ENCODE assay signal across 8 cellular contexts in the genomic region with DNA sequence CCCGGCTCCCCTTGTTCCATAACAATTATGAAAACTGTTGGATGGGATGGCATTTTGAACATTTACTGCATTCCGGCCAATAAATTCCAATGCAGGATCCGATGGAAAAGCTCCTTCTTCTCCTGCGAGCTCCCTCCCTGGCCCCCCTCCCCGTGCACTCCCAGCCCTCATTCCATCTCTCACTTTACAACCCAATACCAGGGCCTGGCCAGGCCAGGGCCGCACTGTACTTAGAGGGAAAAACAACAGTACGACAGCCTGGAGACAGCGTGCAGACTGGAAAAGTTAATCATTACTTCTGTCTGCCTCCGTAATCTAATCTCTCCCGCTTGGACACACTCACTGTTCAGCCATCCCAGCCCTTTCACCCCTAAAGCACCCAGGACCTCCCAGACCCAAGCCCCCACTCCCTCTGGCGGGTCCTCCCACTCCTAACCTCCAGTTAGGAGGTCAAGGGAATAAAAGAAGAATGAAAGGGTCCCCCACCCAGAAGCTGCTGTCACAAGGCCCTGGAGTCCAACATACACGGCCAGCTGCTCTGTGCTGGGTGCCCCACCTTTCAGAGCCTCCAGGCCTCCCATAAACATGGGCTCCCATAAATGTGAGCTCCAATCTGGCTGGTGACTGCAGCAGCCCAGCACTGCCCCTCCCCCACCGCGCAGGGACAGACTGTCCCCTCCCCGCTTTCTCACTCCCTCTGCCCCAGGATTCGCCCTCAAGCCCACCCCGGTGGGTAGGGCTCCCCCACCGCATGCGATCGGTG. TPM values are rescaled to one million over a fixed set of nuclear protein-coding genes. Genes with fewer than 3 reads are reported as not detected.
DNase-seq lines count a peak whose midpoint lies in the region; ATAC-seq lines count a peak whose summit lies in the region.

No MANE protein-coding gene starts in this region.

- peaks cover 5% of the 10 kb centered on the region for H3K36me3 Mint-ChIP-seq in activated T-cell treated with anti-CD3 and anti-CD28 coated beads, Interleukin-2, amount 50 U/mL, for 4 hours (ENCODE audit: insufficient read depth)
- H3K36me3 Mint-ChIP-seq in stimulated activated effector memory CD8-positive, alpha-beta T cell treated with anti-CD3 and anti-CD28 coated beads, Interleukin-12 subunit alpha, Interleukin-12 subunit beta, amount 100 ng/mL, for 72 hours, result peaks cover 96% of the 10 kb centered on the region

- DNase-seq in HCEC 1CT (peak; percentile 36), HUDEP-2 (lab: John Stamatoyannopoulos, UW; ENCODE audit: unreplicated experiment in 76 of 76) (no peak), NK-92 (lab: John Stamatoyannopoulos, UW; ENCODE audit: unreplicated experiment) (no peak)
- DNase-seq in activated T-cell treated with anti-CD3 and anti-CD28 coated beads, Interleukin-2, amount 50 U/mL, for 4 hours, result no peak
- no peak for DNase-seq in stimulated activated effector memory CD8-positive, alpha-beta T cell treated with anti-CD3 and anti-CD28 coated beads, Interleukin-12 subunit alpha, Interleukin-12 subunit beta, amount 100 ng/mL, for 72 hours (ENCODE audit: low spot score in 2 of 2)

- peaks cover 96% of the 10 kb centered on the region for H3K4me1 Mint-ChIP-seq in activated T-cell treated with anti-CD3 and anti-CD28 coated beads, Interleukin-2, amount 50 U/mL, for 4 hours (ENCODE audit: low read depth)
- H3K4me1 Mint-ChIP-seq in stimulated activated effector memory CD8-positive, alpha-beta T cell treated with anti-CD3 and anti-CD28 coated beads, Interleukin-12 subunit alpha, Interleukin-12 subunit beta, amount 100 ng/mL, for 72 hours, result peaks cover 100% of the 10 kb centered on the region

- no peaks in the 10 kb centered on the region for H3K36me3 ChIP-seq in iPS-18a (ENCODE audit: control insufficient read depth, low read depth, low read length)

- H3K27ac Mint-ChIP-seq in stimulated activated effector memory CD8-positive, alpha-beta T cell treated with anti-CD3 and anti-CD28 coated beads, Interleukin-12 subunit alpha, Interleukin-12 subunit beta, amount 100 ng/mL, for 72 hours, result peak overlapping the region; percentile 98

- peaks cover 70% of the 10 kb centered on the region for H3K4me1 ChIP-seq in iPS-18a (ENCODE audit: control insufficient read depth, low read depth, low read length)

- peak overlapping the region; percentile 19 for H3K4me3 Mint-ChIP-seq in activated T-cell treated with anti-CD3 and anti-CD28 coated beads, Interleukin-2, amount 50 U/mL, for 4 hours
- H3K4me3 Mint-ChIP-seq in stimulated activated effector memory CD8-positive, alpha-beta T cell treated with anti-CD3 and anti-CD28 coated beads, Interleukin-12 subunit alpha, Interleukin-12 subunit beta, amount 100 ng/mL, for 72 hours, result peak overlapping the region; percentile 78

- no peak overlapping the region for H3K9ac ChIP-seq in iPS-18a (ENCODE audit: low read length)

- H3K27me3 Mint-ChIP-seq in activated T-cell treated with anti-CD3 and anti-CD28 coated beads, Interleukin-2, amount 50 U/mL, for 4 hours (ENCODE audit: low read depth), result no peaks in the 10 kb centered on the region

- H3K27ac ChIP-seq in iPS-18a (ENCODE audit: low read length), result peak overlapping the region; percentile 40

- H3K27me3 ChIP-seq in iPS-18a (ENCODE audit: control insufficient read depth, insufficient read depth, low read length), result no peaks in the 10 kb centered on the region

- H3K9me3 ChIP-seq in iPS-18a (ENCODE audit: control insufficient read depth, low read depth, low read length), result no peaks in the 10 kb centered on the region

- H3K9me3 Mint-ChIP-seq in activated T-cell treated with anti-CD3 and anti-CD28 coated beads, Interleukin-2, amount 50 U/mL, for 4 hours, result no peaks in the 10 kb centered on the region
- H3K9me3 Mint-ChIP-seq in stimulated activated effector memory CD8-positive, alpha-beta T cell treated with anti-CD3 and anti-CD28 coated beads, Interleukin-12 subunit alpha, Interleukin-12 subunit beta, amount 100 ng/mL, for 72 hours, result no peaks in the 10 kb centered on the region

- ATAC-seq in activated T-cell treated with anti-CD3 and anti-CD28 coated beads, Interleukin-2, amount 50 U/mL, for 4 hours, result no peak
- ATAC-seq in stimulated activated effector memory CD8-positive, alpha-beta T cell treated with anti-CD3 and anti-CD28 coated beads, Interleukin-12 subunit alpha, Interleukin-12 subunit beta, amount 100 ng/mL, for 72 hours, result no peak
- ATAC-seq in GM19324 (IDR thresholded peaks at IDR 0.05; ENCODE audit: low FRiP score, unreplicated experiment) (no peak), HG02870 (IDR thresholded peaks at IDR 0.05; ENCODE audit: unreplicated experiment) (no peak)

- peak overlapping the region; percentile 15 for H3K4me3 ChIP-seq in iPS-18a (ENCODE audit: low read length)

RNA-seq across cellular contexts. Expression of gene SMAD7, which starts 20.6 kb away (rescaled TPM):
- 10 to 100 TPM in 1 of 3 donors, 1 to 10 TPM in 2; 8.0 to 13.6 (median 9.6) TPM for total RNA-seq in activated T-cell treated with anti-CD3 and anti-CD28 coated beads, Interleukin-2, amount 50 U/mL, for 4 hours
